In genomic region chr6:37648465-37649330, GRCh38 we compare ENCODE assay signal across 9 cellular contexts. TPM values are rescaled to one million over a fixed set of nuclear protein-coding genes. Genes with fewer than 3 reads are reported as not detected.
DNase-seq lines count a peak whose midpoint lies in the region; ATAC-seq and TF ChIP-seq lines count a peak whose summit lies in the region.
"Had no signal": no experiment of that assay in that cellular context is flagged by ENCODE, and none has a peak within 500 bp of the region (broad histone marks: within the 10 kb centered on the region; RNA-seq: fewer than 3 reads in every experiment).

No MANE protein-coding gene starts in this region.

- H3K4me3 Mint-ChIP-seq in activated CD8-positive, alpha-beta memory T cell treated with anti-CD3 and anti-CD28 coated beads, Interleukin-2, amount 10 ng/mL, durations not matched to agents 7 days and 5 days: no peak overlapping the region
- no peak overlapping the region for H3K4me3 Mint-ChIP-seq in activated naive CD8-positive, alpha-beta T cell treated with anti-CD3 and anti-CD28 coated beads, Interleukin-2, amount 50 U/mL, for 24 hours

- no peak for TF ChIP-seq CTCF in suprapubic skin (IDR thresholded peaks at IDR 0.05)

- peaks cover 13% of the 10 kb centered on the region for H3K36me3 Mint-ChIP-seq in activated CD8-positive, alpha-beta memory T cell treated with anti-CD3 and anti-CD28 coated beads, Interleukin-2, amount 10 ng/mL, durations not matched to agents 7 days and 5 days
- peaks cover 2% of the 10 kb centered on the region for H3K36me3 Mint-ChIP-seq in activated naive CD8-positive, alpha-beta T cell treated with anti-CD3 and anti-CD28 coated beads, Interleukin-2, amount 50 U/mL, for 24 hours (ENCODE audit: low read depth)

- CTCF ChIA-PET in activated CD8-positive, alpha-beta memory T cell treated with anti-CD3 and anti-CD28 coated beads, Interleukin-2, amount 10 ng/mL, durations not matched to agents 7 days and 5 days (lab: Charles Lee): interaction anchor here (1.0 to 1.5 kb wide), 3 partner anchors 8 to 337 kb away, joined by 3 read pairs; no protein-coding TSS in a partner anchor

- peaks cover under 1% of the 10 kb centered on the region for H3K9me3 Mint-ChIP-seq in activated CD8-positive, alpha-beta memory T cell treated with anti-CD3 and anti-CD28 coated beads, Interleukin-2, amount 10 ng/mL, durations not matched to agents 7 days and 5 days (ENCODE audit: low read depth)
- peaks cover under 1% of the 10 kb centered on the region for H3K9me3 Mint-ChIP-seq in activated naive CD8-positive, alpha-beta T cell treated with anti-CD3 and anti-CD28 coated beads, Interleukin-2, amount 50 U/mL, for 24 hours

- no peak for TF ChIP-seq POLR2A in suprapubic skin (IDR thresholded peaks at IDR 0.05)

- H3K36me3 ChIP-seq in suprapubic skin: no peaks in the 10 kb centered on the region

- H3K4me1 Mint-ChIP-seq in activated CD8-positive, alpha-beta memory T cell treated with anti-CD3 and anti-CD28 coated beads, Interleukin-2, amount 10 ng/mL, durations not matched to agents 7 days and 5 days: peaks cover 18% of the 10 kb centered on the region
- H3K4me1 Mint-ChIP-seq in activated naive CD8-positive, alpha-beta T cell treated with anti-CD3 and anti-CD28 coated beads, Interleukin-2, amount 50 U/mL, for 24 hours: peaks cover 12% of the 10 kb centered on the region

- peak overlapping the region; percentile 61 for H3K27ac Mint-ChIP-seq in activated CD8-positive, alpha-beta memory T cell treated with anti-CD3 and anti-CD28 coated beads, Interleukin-2, amount 10 ng/mL, durations not matched to agents 7 days and 5 days
- no peak overlapping the region for H3K27ac Mint-ChIP-seq in activated naive CD8-positive, alpha-beta T cell treated with anti-CD3 and anti-CD28 coated beads, Interleukin-2, amount 50 U/mL, for 24 hours

- H3K4me3 ChIP-seq in suprapubic skin: peak overlapping the region; percentile 25

- H3K27me3 Mint-ChIP-seq in activated CD8-positive, alpha-beta memory T cell treated with anti-CD3 and anti-CD28 coated beads, Interleukin-2, amount 10 ng/mL, durations not matched to agents 7 days and 5 days: peaks cover 24% of the 10 kb centered on the region
- H3K27me3 Mint-ChIP-seq in activated naive CD8-positive, alpha-beta T cell treated with anti-CD3 and anti-CD28 coated beads, Interleukin-2, amount 50 U/mL, for 24 hours: peaks cover 26% of the 10 kb centered on the region

- no peak overlapping the region for H3K27ac ChIP-seq in suprapubic skin

- no peaks in the 10 kb centered on the region for H3K9me3 ChIP-seq in suprapubic skin
- H3K9me3 ChIP-seq: BE2C had no signal

- peak; percentile 95 for ATAC-seq in activated CD8-positive, alpha-beta memory T cell treated with anti-CD3 and anti-CD28 coated beads, Interleukin-2, amount 10 ng/mL, durations not matched to agents 7 days and 5 days
- ATAC-seq in activated naive CD8-positive, alpha-beta T cell treated with anti-CD3 and anti-CD28 coated beads, Interleukin-2, amount 50 U/mL, for 24 hours: peak; percentile 69
- ATAC-seq in GM18868 (IDR thresholded peaks at IDR 0.05; ENCODE audit: unreplicated experiment) (no peak), GM18498 (IDR thresholded peaks at IDR 0.05; ENCODE audit: unreplicated experiment) (no peak)

- 46% methylated on average over 29 of the region's 71 CpGs for WGBS in suprapubic skin

- peaks cover 21% of the 10 kb centered on the region for H3K27me3 ChIP-seq in suprapubic skin
- H3K27me3 ChIP-seq: BE2C had no signal

- TF ChIP-seq EP300 in suprapubic skin (IDR thresholded peaks at IDR 0.05): no peak

- peaks cover 9% of the 10 kb centered on the region for H3K4me1 ChIP-seq in suprapubic skin
- H3K4me1 ChIP-seq: BE2C had no signal

- peak; percentile 84 for DNase-seq in activated CD8-positive, alpha-beta memory T cell treated with anti-CD3 and anti-CD28 coated beads, Interleukin-2, amount 10 ng/mL, durations not matched to agents 7 days and 5 days
- no peak for DNase-seq in activated CD8-positive, alpha-beta memory T cell treated with anti-CD3 and anti-CD28 coated beads for 24 hours
- DNase-seq in activated naive CD8-positive, alpha-beta T cell treated with anti-CD3 and anti-CD28 coated beads, Interleukin-2, amount 50 U/mL, for 24 hours: peak; percentile 15
- DNase-seq in islet precursor cell (peak; percentile 82), suprapubic skin (ENCODE audit: low spot score in 2 of 2) (peak in 1 of 2 donors; percentile 62)
- no peak for DNase-seq in NK-92 treated with Interleukin-12 subunit alpha and Interleukin-12 subunit beta, amount 100 ng/mL, for 24 hours (lab: John Stamatoyannopoulos, UW)
- DNase-seq: BE2C had no signal

RNA-seq across cellular contexts. Expression of gene MDGA1, which starts 49.0 kb away (rescaled TPM):
- total RNA-seq in activated CD8-positive, alpha-beta memory T cell treated with anti-CD3 and anti-CD28 coated beads, Interleukin-2, amount 10 ng/mL, durations not matched to agents 7 days and 5 days: 10 to 100 TPM; 15.5 to 26.0 TPM
- 10 to 100 TPM in 3 of 4 donors, 1 to 10 TPM in 1; 5.5 to 77.2 (median 26.8) TPM for total RNA-seq in suprapubic skin

Comparison
In these comparisons a context has a peak if more than half of its experiments do, and no peak if none do; other contexts are left out.
1. DNase-seq: peak in activated CD8-positive, alpha-beta memory T cell treated with anti-CD3 and anti-CD28 coated beads, Interleukin-2, amount 10 ng/mL, durations not matched to agents 7 days and 5 days (single experiment), activated naive CD8-positive, alpha-beta T cell treated with anti-CD3 and anti-CD28 coated beads, Interleukin-2, amount 50 U/mL, for 24 hours (single experiment) and islet precursor cell (single experiment); none in activated CD8-positive, alpha-beta memory T cell treated with anti-CD3 and anti-CD28 coated beads for 24 hours (single experiment) and NK-92 treated with Interleukin-12 subunit alpha and Interleukin-12 subunit beta, amount 100 ng/mL, for 24 hours (single experiment).
2. ATAC-seq: peak in activated CD8-positive, alpha-beta memory T cell treated with anti-CD3 and anti-CD28 coated beads, Interleukin-2, amount 10 ng/mL, durations not matched to agents 7 days and 5 days (single experiment) and activated naive CD8-positive, alpha-beta T cell treated with anti-CD3 and anti-CD28 coated beads, Interleukin-2, amount 50 U/mL, for 24 hours (single experiment); none in GM18868 (single experiment) and GM18498 (single experiment).